Comparison of ENCODE assay signal across 12 cellular contexts in the genomic region with DNA sequence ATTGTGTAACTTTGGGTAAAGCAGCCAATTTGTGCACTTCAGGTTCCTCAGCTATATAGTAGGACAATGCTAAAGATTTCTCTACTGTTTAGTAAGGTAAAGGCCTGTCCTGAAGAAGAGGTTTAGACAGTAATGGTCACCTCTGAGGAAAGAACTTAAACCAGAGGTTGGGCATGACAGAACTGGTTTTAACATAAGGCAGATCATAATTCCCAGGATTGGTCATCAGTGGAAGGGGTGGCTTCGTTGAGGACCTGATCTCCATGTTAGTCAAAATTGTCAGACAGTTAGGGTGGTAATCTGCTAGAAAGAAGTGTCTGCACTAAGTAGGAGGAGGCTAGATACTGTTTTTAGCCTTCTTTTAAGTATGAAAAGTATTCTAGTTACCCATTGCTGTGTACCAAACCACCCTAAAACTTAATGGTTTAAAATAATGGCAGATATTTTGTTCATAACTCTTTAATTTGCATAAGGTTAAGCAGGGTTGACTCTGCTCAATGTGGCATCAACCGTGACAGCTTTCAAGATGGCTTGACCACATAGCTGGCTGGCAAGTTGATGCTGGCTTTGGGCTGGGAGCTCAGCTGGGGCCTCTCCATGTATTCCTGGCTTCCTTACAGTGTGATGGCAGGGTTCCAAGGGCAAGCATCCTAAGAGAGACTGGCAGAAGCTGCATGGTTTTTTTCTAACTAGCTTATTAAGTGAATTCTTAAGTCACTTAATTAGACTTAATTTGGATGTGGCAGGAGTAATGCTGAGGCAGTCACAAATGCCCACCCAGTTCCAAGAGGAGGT. TPM values are rescaled to one million over a fixed set of nuclear protein-coding genes. Genes with fewer than 3 reads are reported as not detected.
A peak's percentile ranks its signal among the peaks of the same experiment; 100 is the strongest.
DNase-seq lines count a peak whose midpoint lies in the region; ATAC-seq, FAIRE-seq and TF ChIP-seq lines count a peak whose summit lies in the region.
"Had no signal": no experiment of that assay in that cellular context is flagged by ENCODE, and none has a peak within 500 bp of the region (broad histone marks: within the 10 kb centered on the region; RNA-seq: fewer than 3 reads in every experiment).

No MANE protein-coding gene starts in this region.

- H3K27me3 ChIP-seq in DND-41 (ENCODE audit: insufficient read depth, low read length, poor library complexity) = no peaks in the 10 kb centered on the region
- no peaks in the 10 kb centered on the region for H3K27me3 ChIP-seq in Loucy (ENCODE audit: insufficient read depth, low read length, poor library complexity, severe bottlenecking)
- H3K27me3 ChIP-seq in osteoblast (ENCODE audit: insufficient read depth, low read length) = no peaks in the 10 kb centered on the region
- H3K27me3 ChIP-seq in small intestine (ENCODE audit: control insufficient read depth in 2 of 2, insufficient read depth in 2 of 2, low read length in 2 of 2) = no peaks in the 10 kb centered on the region
- H3K27me3 ChIP-seq in MM.1S (replicated peaks; ENCODE audit: insufficient read depth, low read length) = no peaks in the 10 kb centered on the region
- H3K27me3 ChIP-seq: stomach had no signal

- DNase-seq in DND-41 = no peak
- peak in 37 of 61 donors; percentile 0 to 61 (median 4) for DNase-seq in caudate nucleus (lab: John Stamatoyannopoulos, UW)
- no peak for DNase-seq in osteoblast (ENCODE audit: insufficient read length, low spot score, missing footprints)
- DNase-seq in small intestine = no peak
- DNase-seq in MM.1S = no peak
- DNase-seq: activated CD4-positive, alpha-beta T cell treated with anti-CD3 and anti-CD28 coated beads, Interleukin-2, amount 10 ng/mL, durations not matched to agents 7 days and 5 days; activated naive CD4-positive, alpha-beta T cell treated with anti-CD3 and anti-CD28 coated beads, Interleukin-2, amount 10 ng/mL, durations not matched to agents 7 days and 5 days; naive thymus-derived CD4-positive, alpha-beta T cell; NCI-H2107; stomach had no signal

- no peaks in the 10 kb centered on the region; the same call in 1 of the 2 replicates for H3K36me3 ChIP-seq in DND-41 (ENCODE audit: insufficient read depth, low read length)
- no peaks in the 10 kb centered on the region for H3K36me3 ChIP-seq in Loucy (ENCODE audit: insufficient read depth, low read length)
- H3K36me3 ChIP-seq in osteoblast (ENCODE audit: insufficient read depth, low read length) = no peaks in the 10 kb centered on the region
- no peaks in the 10 kb centered on the region for H3K36me3 ChIP-seq in small intestine (ENCODE audit: control insufficient read depth in 2 of 2, insufficient read depth in 2 of 2, low read length in 2 of 2)
- H3K36me3 ChIP-seq in MM.1S (replicated peaks; ENCODE audit: insufficient read depth, low read length) = no peaks in the 10 kb centered on the region
- H3K36me3 ChIP-seq: stomach had no signal

- ATAC-seq in DND-41 (ENCODE audit: insufficient read depth, low read depth) (no peak), HG03521 (IDR thresholded peaks at IDR 0.05; ENCODE audit: unreplicated experiment) (no peak)
- ATAC-seq: naive thymus-derived CD4-positive, alpha-beta T cell had no signal

- FAIRE-seq in small intestine (lab: Jason Lieb, UNC) = no peak

- no peak overlapping the region for H3K9ac ChIP-seq in DND-41 (ENCODE audit: low read depth, low read length)
- H3K9ac ChIP-seq in Loucy (ENCODE audit: low read depth, low read length, poor library complexity, severe bottlenecking) = peak overlapping the region; percentile 36
- H3K9ac ChIP-seq in MM.1S (ENCODE audit: low read length) = no peak overlapping the region

- H3K79me2 ChIP-seq in DND-41 (ENCODE audit: insufficient read depth, low read length) (peaks cover 84% of the 10 kb centered on the region), Loucy (ENCODE audit: insufficient read depth, low read length) (peaks cover 75% of the 10 kb centered on the region), osteoblast (ENCODE audit: insufficient read depth, low read length) (peaks cover 57% of the 10 kb centered on the region), MM.1S (ENCODE audit: low read length) (peaks cover 69% of the 10 kb centered on the region)

- H3K27ac ChIP-seq in DND-41 (ENCODE audit: low read length) (no peak overlapping the region), caudate nucleus (ENCODE audit: low read depth, low read length) (no peak overlapping the region), osteoblast (ENCODE audit: low read depth, low read length) (peak overlapping the region; percentile 80), small intestine (ENCODE audit: low read depth in 1 of 2, low read length in 1 of 2) (no peak overlapping the region), MM.1S (ENCODE audit: low read length) (no peak overlapping the region)
- H3K27ac ChIP-seq: stomach had no signal

- no peaks in the 10 kb centered on the region for H3K9me3 ChIP-seq in DND-41 (ENCODE audit: insufficient read depth, low read length, severe bottlenecking)
- no peaks in the 10 kb centered on the region for H3K9me3 ChIP-seq in Loucy (ENCODE audit: insufficient read depth, low read depth, low read length)
- no peaks in the 10 kb centered on the region for H3K9me3 ChIP-seq in osteoblast (ENCODE audit: low read depth, low read length)
- no peaks in the 10 kb centered on the region for H3K9me3 ChIP-seq in small intestine (ENCODE audit: control insufficient read depth, low read depth)
- H3K9me3 ChIP-seq in MM.1S (replicated peaks; ENCODE audit: insufficient read depth, low read length) = no peaks in the 10 kb centered on the region
- H3K9me3 ChIP-seq: stomach had no signal

- H2AFZ ChIP-seq in DND-41 (ENCODE audit: low read depth, low read length) (no peak overlapping the region), Loucy (ENCODE audit: low read length) (no peak overlapping the region), osteoblast (ENCODE audit: low read length) (no peak overlapping the region), MM.1S (ENCODE audit: low read length) (no peak overlapping the region)

- WGBS in small intestine, 3 donors = 53 to 72% (median 71%) methylated on average over 2 of the region's 2 CpGs

- H3K4me2 ChIP-seq in DND-41 (ENCODE audit: insufficient read depth, low read length) = peak overlapping the region; percentile 31; the same call in 1 of the 2 replicates
- H3K4me2 ChIP-seq in Loucy (ENCODE audit: low read depth, low read length, poor library complexity, severe bottlenecking) = peak overlapping the region; percentile 84
- H3K4me2 ChIP-seq in osteoblast (ENCODE audit: insufficient read depth, low read length) = no peak overlapping the region
- no peak overlapping the region for H3K4me2 ChIP-seq in MM.1S (ENCODE audit: low read depth, low read length)

- H3F3A ChIP-seq in Loucy (ENCODE audit: low read depth) (no peaks in the 10 kb centered on the region), MM.1S (ENCODE audit: insufficient read depth, low read length) (peaks cover 10% of the 10 kb centered on the region)

- peaks cover 24% of the 10 kb centered on the region for H3K4me1 ChIP-seq in DND-41 (ENCODE audit: insufficient read depth, low read length)
- H3K4me1 ChIP-seq in Loucy (ENCODE audit: insufficient read depth, low read length, poor library complexity, severe bottlenecking) = peaks cover 2% of the 10 kb centered on the region
- peaks cover 19% of the 10 kb centered on the region for H3K4me1 ChIP-seq in osteoblast (ENCODE audit: insufficient read depth, low read length)
- H3K4me1 ChIP-seq in small intestine (ENCODE audit: control insufficient read depth in 2 of 2, insufficient read depth in 1 of 2, low read depth in 1 of 2, low read length in 1 of 2) = no peaks in the 10 kb centered on the region
- H3K4me1 ChIP-seq in MM.1S (ENCODE audit: low read length) = no peaks in the 10 kb centered on the region

- H4K20me1 ChIP-seq in DND-41 (ENCODE audit: insufficient read depth, low read length) (no peaks in the 10 kb centered on the region), Loucy (ENCODE audit: insufficient read depth, low read length, poor library complexity, severe bottlenecking) (peaks cover 16% of the 10 kb centered on the region), osteoblast (ENCODE audit: insufficient read depth, low read length) (peaks cover 4% of the 10 kb centered on the region), MM.1S (ENCODE audit: insufficient read depth, low read length) (no peaks in the 10 kb centered on the region)

- H3K4me3 ChIP-seq in DND-41 (ENCODE audit: low read depth in 1 of 2, low read length in 2 of 2) (no peak overlapping the region), Loucy (ENCODE audit: low read length, poor library complexity, severe bottlenecking) (peak overlapping the region; percentile 83), osteoblast (ENCODE audit: insufficient read depth, low read length) (no peak overlapping the region), small intestine (ENCODE audit: low read depth in 1 of 2, low read length in 2 of 2) (no peak overlapping the region), MM.1S (ENCODE audit: low read length) (no peak overlapping the region)
- H3K4me3 ChIP-seq: stomach had no signal

- TF ChIP-seq CTCF in DND-41 (IDR thresholded peaks at IDR 0.05; ENCODE audit: borderline replicate concordance, extremely low read depth, low read length, poor library complexity, severe bottlenecking) (no peak), Loucy (conservative IDR thresholded peaks at IDR 0.05; ENCODE audit: low read length) (no peak), osteoblast (IDR thresholded peaks at IDR 0.05; ENCODE audit: extremely low read depth, low read depth, low read length) (no peak), MM.1S (IDR thresholded peaks at IDR 0.05; ENCODE audit: low read length) (no peak)

- H3K9me2 ChIP-seq in Loucy (replicated peaks; ENCODE audit: low read depth, low read length) = no peaks in the 10 kb centered on the region
- no peaks in the 10 kb centered on the region for H3K9me2 ChIP-seq in MM.1S (replicated peaks; ENCODE audit: insufficient read depth, low read length)

RNA-seq across cellular contexts. Expression of a gene that starts 4.3 kb away (rescaled TPM):
- 18.6 and 19.5 TPM in 2 replicates for total RNA-seq in osteoblast
- 10 to 100 TPM in 2 of 3 donors, 1 to 10 TPM in 1; 7.7 to 15.9 (median 13.6) TPM for polyA plus RNA-seq in small intestine

Comparison
In these comparisons a context has a peak if more than half of its experiments do, and no peak if none do; other contexts are left out.
1. DNase-seq: peak in caudate nucleus (37 of 61); none in DND-41 (single experiment), osteoblast (single experiment), small intestine (single experiment) and MM.1S (single experiment).
2. H3K4me2 ChIP-seq: peak in DND-41 (single experiment) and Loucy (single experiment); none in osteoblast (single experiment) and MM.1S (single experiment).